ENCODE assay signal across 15 cellular contexts in the genomic region with DNA sequence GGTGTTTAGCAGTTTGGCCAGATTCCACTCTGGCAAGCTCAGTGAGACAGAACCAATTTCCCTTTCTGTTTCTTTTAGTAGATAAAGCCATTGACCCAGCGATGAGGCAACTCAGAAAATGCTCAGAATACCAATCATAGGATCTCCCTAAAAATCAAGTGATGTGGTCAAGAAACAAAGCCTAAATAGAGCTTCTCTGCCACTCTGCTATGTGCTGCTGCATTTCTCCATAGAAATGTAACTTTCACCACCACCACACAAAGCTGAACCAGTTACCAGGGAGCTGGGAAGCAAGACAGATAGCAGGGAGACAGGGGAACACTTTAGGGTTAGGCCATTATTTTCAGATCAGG.
DNase-seq lines count a peak whose midpoint lies in the region; ATAC-seq, FAIRE-seq and TF ChIP-seq lines count a peak whose summit lies in the region.
"Had no signal": no experiment of that assay in that cellular context is flagged by ENCODE, and none has a peak within 500 bp of the region (broad histone marks: within the 10 kb centered on the region; RNA-seq: fewer than 3 reads in every experiment).

No MANE protein-coding gene starts in this region.

- H3K4me3 ChIP-seq in PC-9, result no peak overlapping the region
- no peak overlapping the region for H3K4me3 ChIP-seq in brain microvascular endothelial cell (ENCODE audit: low read depth, low read length)
- H3K4me3 ChIP-seq: gastroesophageal sphincter, uterus had no signal

- no peak for TF ChIP-seq CTCF in PC-9 (conservative IDR thresholded peaks at IDR 0.05)
- TF ChIP-seq CTCF in brain microvascular endothelial cell (IDR thresholded peaks at IDR 0.05; ENCODE audit: low read depth, low read length, missing control alignments), result no peak
- no peak for TF ChIP-seq CTCF in type B pancreatic cell (conservative IDR thresholded peaks at IDR 0.05)

- no peak for ATAC-seq in GM19395 (IDR thresholded peaks at IDR 0.05; ENCODE audit: unreplicated experiment)
- ATAC-seq: gastroesophageal sphincter had no signal

- H3K4me2 ChIP-seq in PC-9, result no peak overlapping the region

- H2AFZ ChIP-seq in PC-9, result peak overlapping the region; percentile 37; the same call in 1 of the 2 replicates

- H3K27ac ChIP-seq in PC-9, result no peak overlapping the region
- H3K27ac ChIP-seq in brain microvascular endothelial cell, result no peak overlapping the region
- H3K27ac ChIP-seq: gastroesophageal sphincter, uterus had no signal

- no peaks in the 10 kb centered on the region for H4K20me1 ChIP-seq in PC-9 (ENCODE audit: insufficient read depth)

- peaks cover 7% of the 10 kb centered on the region for H3F3A ChIP-seq in PC-9 (ENCODE audit: insufficient read depth, low read depth)

- POLR2A ChIA-PET in PC-9 (lab: Charles Lee; ENCODE audit: unreplicated experiment), result no interaction called here

- H3K27ac Mint-ChIP-seq in type B pancreatic cell, result peak overlapping the region; percentile 4
- no peak overlapping the region for H3K27ac Mint-ChIP-seq in activated T-helper 2 cell treated with anti-CD3 and anti-CD28 coated beads, Interferon-gamma antibody, Interleukin-2, Interleukin-4, amounts not matched to agents 10 μg/mL and 5 μg/mL and 100 μg/mL, durations not matched to agents 14 hours and 24 hours and 36 hours

- H3K27me3 ChIP-seq in PC-9 (ENCODE audit: insufficient read depth, low read depth), result no peaks in the 10 kb centered on the region
- no peaks in the 10 kb centered on the region for H3K27me3 ChIP-seq in brain microvascular endothelial cell (replicated peaks)
- H3K27me3 ChIP-seq: gastroesophageal sphincter, uterus had no signal

- H3K4me3 Mint-ChIP-seq in type B pancreatic cell, result no peak overlapping the region
- no peak overlapping the region for H3K4me3 Mint-ChIP-seq in activated T-helper 2 cell treated with anti-CD3 and anti-CD28 coated beads, Interferon-gamma antibody, Interleukin-2, Interleukin-4, amounts not matched to agents 10 μg/mL and 5 μg/mL and 100 μg/mL, durations not matched to agents 14 hours and 24 hours and 36 hours (ENCODE audit: low read depth)

- H3K36me3 Mint-ChIP-seq in type B pancreatic cell, result no peaks in the 10 kb centered on the region
- H3K36me3 Mint-ChIP-seq in activated T-helper 2 cell treated with anti-CD3 and anti-CD28 coated beads, Interferon-gamma antibody, Interleukin-2, Interleukin-4, amounts not matched to agents 10 μg/mL and 5 μg/mL and 100 μg/mL, durations not matched to agents 14 hours and 24 hours and 36 hours (ENCODE audit: low read depth), result no peaks in the 10 kb centered on the region

- peak in 1 of 2 experiments; percentile 49 for DNase-seq in PC-9
- peak; percentile 42 for DNase-seq in brain microvascular endothelial cell
- peak; percentile 59 for DNase-seq in kidney tubule cell (ENCODE audit: low spot score)
- no peak for DNase-seq in type B pancreatic cell (ENCODE audit: extremely low spot score, unreplicated experiment)
- DNase-seq in HTR-8/SVneo (ENCODE audit: insufficient read length, low spot score), result no peak
- DNase-seq in activated T-helper 2 cell treated with anti-CD3 and anti-CD28 coated beads, Interferon-gamma antibody, Interleukin-2, Interleukin-4, amounts not matched to agents 10 μg/mL and 5 μg/mL and 100 μg/mL, durations not matched to agents 14 hours and 24 hours and 36 hours (ENCODE audit: low spot score), result no peak
- DNase-seq: anterior cingulate cortex; KBM-7; NCI-H146; NCI-H345; stimulated activated naive CD4-positive, alpha-beta T cell treated with Interleukin-2 at 50 U/mL for 16 hours; uterus had no signal

- peaks cover 17% of the 10 kb centered on the region for H3K4me1 ChIP-seq in PC-9 (replicated peaks; ENCODE audit: insufficient read depth)
- H3K4me1 ChIP-seq: gastroesophageal sphincter, uterus had no signal

- H3K9me3 Mint-ChIP-seq in type B pancreatic cell, result peaks cover 4% of the 10 kb centered on the region
- no peaks in the 10 kb centered on the region for H3K9me3 Mint-ChIP-seq in activated T-helper 2 cell treated with anti-CD3 and anti-CD28 coated beads, Interferon-gamma antibody, Interleukin-2, Interleukin-4, amounts not matched to agents 10 μg/mL and 5 μg/mL and 100 μg/mL, durations not matched to agents 14 hours and 24 hours and 36 hours

- BruUV-seq in PC-9 (replicated peaks; lab: Mats Ljungman, UMichigan), result no TSS peak

- no peaks in the 10 kb centered on the region for H3K36me3 ChIP-seq in PC-9 (ENCODE audit: low read depth)
- H3K36me3 ChIP-seq in brain microvascular endothelial cell (replicated peaks), result no peaks in the 10 kb centered on the region
- H3K36me3 ChIP-seq: gastroesophageal sphincter, uterus had no signal

- H3K79me2 ChIP-seq in PC-9 (ENCODE audit: low read depth), result no peaks in the 10 kb centered on the region

- intact Hi-C loops in PC-9 (cut with micrococcal nuclease; ENCODE audit: unreplicated experiment), result no loop called here
- intact Hi-C loops in activated T-helper 2 cell treated with anti-CD3 and anti-CD28 coated beads, Interferon-gamma antibody, Interleukin-2, Interleukin-4, amounts not matched to agents 10 μg/mL and 5 μg/mL and 100 μg/mL, durations not matched to agents 14 hours and 24 hours and 36 hours (cut with micrococcal nuclease), result no loop called here

- CTCF ChIA-PET in PC-9 (lab: Charles Lee), result interaction anchor here (0.6 to 1.2 kb wide), 5 partner anchors 14 to 596 kb away, joined by 3 to 5 read pairs (median 3); no protein-coding TSS in a partner anchor

- in situ Hi-C loops in brain microvascular endothelial cell (cut with HindIII; ENCODE audit: low pct_ligation_motif_present, low sequenced_read_pairs), result no loop called here

- H3K9me3 ChIP-seq in PC-9 (ENCODE audit: insufficient read depth, low read depth), result no peaks in the 10 kb centered on the region
- H3K9me3 ChIP-seq: gastroesophageal sphincter, uterus had no signal

- FAIRE-seq in HTR-8/SVneo (lab: Jason Lieb, UNC), result no peak
- FAIRE-seq: GM12892 had no signal

- H3K9me2 ChIP-seq in PC-9 (ENCODE audit: insufficient read depth), result no peaks in the 10 kb centered on the region

- no peaks in the 10 kb centered on the region for H3K27me3 Mint-ChIP-seq in type B pancreatic cell
- H3K27me3 Mint-ChIP-seq in activated T-helper 2 cell treated with anti-CD3 and anti-CD28 coated beads, Interferon-gamma antibody, Interleukin-2, Interleukin-4, amounts not matched to agents 10 μg/mL and 5 μg/mL and 100 μg/mL, durations not matched to agents 14 hours and 24 hours and 36 hours (ENCODE audit: low read depth), result peaks cover 3% of the 10 kb centered on the region

- H3K4me1 Mint-ChIP-seq in type B pancreatic cell (ENCODE audit: unreplicated experiment), result peaks cover 24% of the 10 kb centered on the region
- H3K4me1 Mint-ChIP-seq in activated T-helper 2 cell treated with anti-CD3 and anti-CD28 coated beads, Interferon-gamma antibody, Interleukin-2, Interleukin-4, amounts not matched to agents 10 μg/mL and 5 μg/mL and 100 μg/mL, durations not matched to agents 14 hours and 24 hours and 36 hours (ENCODE audit: low read depth), result no peaks in the 10 kb centered on the region

Comparison
In these comparisons a context has a peak if more than half of its experiments do, and no peak if none do; other contexts are left out.
1. DNase-seq: peak in brain microvascular endothelial cell (single experiment) and kidney tubule cell (single experiment); none in type B pancreatic cell (single experiment), HTR-8/SVneo (single experiment) and activated T-helper 2 cell treated with anti-CD3 and anti-CD28 coated beads, Interferon-gamma antibody, Interleukin-2, Interleukin-4, amounts not matched to agents 10 μg/mL and 5 μg/mL and 100 μg/mL, durations not matched to agents 14 hours and 24 hours and 36 hours (single experiment).